In genomic region chr13:40187836-40188591, GRCh38 we compare ENCODE assay signal across 9 cellular contexts.
DNase-seq lines count a peak whose midpoint lies in the region; ATAC-seq, FAIRE-seq and TF ChIP-seq lines count a peak whose summit lies in the region.
"Had no signal": no experiment of that assay in that cellular context is flagged by ENCODE, and none has a peak within 500 bp of the region (broad histone marks: within the 10 kb centered on the region; RNA-seq: fewer than 3 reads in every experiment).

No MANE protein-coding gene starts in this region.

- DNase-seq in GM03348 (ENCODE audit: low spot score), result peak; percentile 28
- DNase-seq in activated CD8-positive, alpha-beta T cell treated with anti-CD3 and anti-CD28 coated beads, Interleukin-2, amount 10 ng/mL, durations not matched to agents 7 days and 5 days, result peak; percentile 82
- DNase-seq in colonic mucosa, result no peak
- peak; percentile 16 to 26 for DNase-seq in stimulated activated CD4-positive, alpha-beta T cell treated with anti-CD3 and anti-CD28 coated beads, Interleukin-15, amount 100 ng/mL, for 1 hour (ENCODE audit: low read depth in 1 of 2, low spot score in 1 of 2)
- no peak for DNase-seq in NCI-H187 treated with DMSO at 0.1 percent for 48 hours (lab: John Stamatoyannopoulos, UW)
- DNase-seq in NCI-H2171 treated with DMSO at 0.1 percent for 48 hours (lab: John Stamatoyannopoulos, UW), result no peak
- DNase-seq in HTR-8/SVneo (ENCODE audit: insufficient read length, low spot score), result no peak
- DNase-seq: foreskin melanocyte had no signal

- H3K4me3 Mint-ChIP-seq in activated CD8-positive, alpha-beta T cell treated with anti-CD3 and anti-CD28 coated beads, Interleukin-2, amount 10 ng/mL, durations not matched to agents 7 days and 5 days, result peak overlapping the region; percentile 74

- H3K4me1 Mint-ChIP-seq in activated CD8-positive, alpha-beta T cell treated with anti-CD3 and anti-CD28 coated beads, Interleukin-2, amount 10 ng/mL, durations not matched to agents 7 days and 5 days (ENCODE audit: low read depth), result peaks cover 85% of the 10 kb centered on the region

- peaks cover 18% of the 10 kb centered on the region for H3K36me3 Mint-ChIP-seq in activated CD8-positive, alpha-beta T cell treated with anti-CD3 and anti-CD28 coated beads, Interleukin-2, amount 10 ng/mL, durations not matched to agents 7 days and 5 days (ENCODE audit: low read depth)

- FAIRE-seq in HTR-8/SVneo (lab: Jason Lieb, UNC), result no peak

- no peaks in the 10 kb centered on the region for H3K36me3 ChIP-seq in colonic mucosa

- ATAC-seq in activated CD8-positive, alpha-beta T cell treated with anti-CD3 and anti-CD28 coated beads, Interleukin-2, amount 10 ng/mL, durations not matched to agents 7 days and 5 days, result peak; percentile 67
- ATAC-seq in HG02885 (IDR thresholded peaks at IDR 0.05; ENCODE audit: poor library complexity, unreplicated experiment), result no peak

- peak overlapping the region in 1 of 2 donors; percentile 49 for H3K9ac ChIP-seq in colonic mucosa (ENCODE audit: low read depth in 2 of 2, low read length in 2 of 2)

- POLR2A ChIA-PET in activated CD8-positive, alpha-beta T cell treated with anti-CD3 and anti-CD28 coated beads, Interleukin-2, amount 10 ng/mL, durations not matched to agents 7 days and 5 days (lab: Charles Lee), result interaction anchor here (0.7 to 3.0 kb wide), 15 partner anchors 9 to 733 kb away, joined by 3 to 17 read pairs (median 4); no protein-coding TSS in a partner anchor

- intact Hi-C loops in colonic mucosa (cut with DNase I), result no loop called here

- no peaks in the 10 kb centered on the region for H3K4me1 ChIP-seq in colonic mucosa

- no peaks in the 10 kb centered on the region for H3K27me3 ChIP-seq in colonic mucosa

- H3K9me3 Mint-ChIP-seq in activated CD8-positive, alpha-beta T cell treated with anti-CD3 and anti-CD28 coated beads, Interleukin-2, amount 10 ng/mL, durations not matched to agents 7 days and 5 days (ENCODE audit: insufficient read depth), result peaks cover 7% of the 10 kb centered on the region

- no peaks in the 10 kb centered on the region for H3K27me3 Mint-ChIP-seq in activated CD8-positive, alpha-beta T cell treated with anti-CD3 and anti-CD28 coated beads, Interleukin-2, amount 10 ng/mL, durations not matched to agents 7 days and 5 days (ENCODE audit: low read depth)

- H3K4me3 ChIP-seq in colonic mucosa, result no peak overlapping the region

- no peak for TF ChIP-seq CTCF in colonic mucosa (IDR thresholded peaks at IDR 0.05)

- CTCF ChIA-PET in activated CD8-positive, alpha-beta T cell treated with anti-CD3 and anti-CD28 coated beads, Interleukin-2, amount 10 ng/mL, durations not matched to agents 7 days and 5 days (lab: Charles Lee), result interaction anchor here (1.0 to 3.9 kb wide), 17 partner anchors 9 to 589 kb away, joined by 3 to 28 read pairs (median 4); no protein-coding TSS in a partner anchor

- H3K9me3 ChIP-seq in colonic mucosa, result no peaks in the 10 kb centered on the region

- H3K27ac ChIP-seq in colonic mucosa, result peak overlapping the region; percentile 12

- H3K27ac Mint-ChIP-seq in activated CD8-positive, alpha-beta T cell treated with anti-CD3 and anti-CD28 coated beads, Interleukin-2, amount 10 ng/mL, durations not matched to agents 7 days and 5 days, result peak overlapping the region; percentile 98

Comparison
In these comparisons a context has a peak if more than half of its experiments do, and no peak if none do; other contexts are left out.
1. DNase-seq: peak in GM03348 (single experiment), activated CD8-positive, alpha-beta T cell treated with anti-CD3 and anti-CD28 coated beads, Interleukin-2, amount 10 ng/mL, durations not matched to agents 7 days and 5 days (single experiment) and stimulated activated CD4-positive, alpha-beta T cell treated with anti-CD3 and anti-CD28 coated beads, Interleukin-15, amount 100 ng/mL, for 1 hour (2 of 2); none in colonic mucosa (single experiment), NCI-H187 treated with DMSO at 0.1 percent for 48 hours (single experiment), NCI-H2171 treated with DMSO at 0.1 percent for 48 hours (single experiment) and HTR-8/SVneo (single experiment).